22 cellular contexts compared by ENCODE assay signal in genomic region chr1:230965535-230965934, GRCh38.
"Had no signal": no experiment of that assay in that cellular context is flagged by ENCODE, and none has a peak within 500 bp of the region (broad histone marks: within the 10 kb centered on the region; RNA-seq: fewer than 3 reads in every experiment).

No MANE protein-coding gene starts in this region.

- H3K4me1 Mint-ChIP-seq: mesothelial cell of epicardium had no signal

- H3K4me3 Mint-ChIP-seq: immature natural killer cell, mesothelial cell of epicardium had no signal

- H3K9me3 ChIP-seq: esophagus muscularis mucosa, gastroesophageal sphincter, heart left ventricle, left lung, lower lobe of right lung, mucosa of descending colon had no signal

- H3K9me3 Mint-ChIP-seq: immature natural killer cell had no signal

- H3K4me1 ChIP-seq: esophagus muscularis mucosa, foreskin keratinocyte, gastroesophageal sphincter, heart left ventricle, left lung, lower lobe of right lung had no signal

- H3K27ac Mint-ChIP-seq: mesothelial cell of epicardium had no signal

- H3K27me3 ChIP-seq: dorsolateral prefrontal cortex, esophagus muscularis mucosa, foreskin keratinocyte, gastroesophageal sphincter, heart left ventricle, hepatocyte, left lung had no signal

- H3K36me3 ChIP-seq: left lung had no signal

- DNase-seq: dermis blood vessel endothelial cell; dorsolateral prefrontal cortex; effector CD4-positive, alpha-beta T cell; effector memory CD4-positive, alpha-beta T cell; foreskin keratinocyte; heart left ventricle; hypothalamus; immature natural killer cell; islet precursor cell; kidney; kidney glomerular epithelial cell; left colon; left lung; left ventricle myocardium superior; lower lobe of right lung; mesenchymal stem cell; mucosa of descending colon had no signal

- H3K4me3 ChIP-seq: coronary artery, dorsolateral prefrontal cortex, esophagus muscularis mucosa, gastroesophageal sphincter, heart left ventricle, hepatocyte, left lung, lower lobe of right lung, mucosa of descending colon had no signal

- H3K36me3 Mint-ChIP-seq: mesothelial cell of epicardium had no signal

- H3K27ac ChIP-seq: coronary artery, dorsolateral prefrontal cortex, esophagus muscularis mucosa, foreskin keratinocyte, gastroesophageal sphincter, heart left ventricle, hepatocyte, left lung, lower lobe of right lung had no signal

- ATAC-seq: foreskin keratinocyte, gastroesophageal sphincter, heart left ventricle, left colon, left lung, left ventricle myocardium superior, lower lobe of right lung, mucosa of descending colon had no signal
